ENCODE assay signal across 30 cellular contexts in the genomic region with DNA sequence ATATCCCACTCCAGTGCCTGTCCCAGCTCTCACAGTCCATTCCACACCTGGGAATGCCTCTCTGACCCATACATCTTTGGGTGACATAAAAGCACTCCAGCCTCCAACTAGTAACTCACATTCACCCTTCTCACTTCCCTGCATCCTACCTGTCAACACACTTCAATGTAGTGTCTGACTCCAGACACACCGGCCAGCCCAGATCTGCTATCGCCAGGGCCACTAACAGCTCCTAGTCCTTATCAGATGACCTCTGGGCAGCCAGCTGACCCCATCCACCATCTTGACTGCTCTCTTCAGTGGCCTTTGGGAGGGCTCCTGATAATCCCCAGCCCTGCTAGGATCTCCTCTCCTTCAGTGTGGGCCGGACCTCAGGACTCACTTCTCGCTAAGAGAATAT.
"Had no signal": no experiment of that assay in that cellular context is flagged by ENCODE, and none has a peak within 500 bp of the region (broad histone marks: within the 10 kb centered on the region; RNA-seq: fewer than 3 reads in every experiment).

No MANE protein-coding gene starts in this region.

- H3K27ac ChIP-seq: colonic mucosa, dorsolateral prefrontal cortex, gastrocnemius medialis, parathyroid adenoma, psoas muscle, stomach, tibial artery had no signal

- ATAC-seq: activated CD8-positive, alpha-beta T cell treated with anti-CD3 and anti-CD28 coated beads for 36 hours; activated naive CD4-positive, alpha-beta T cell treated with anti-CD3 and anti-CD28 coated beads, Interleukin-2, amount 50 U/mL, for 72 hours; activated T-cell treated with anti-CD3 and anti-CD28 coated beads, Interleukin-2, amount 50 U/mL, for 4 hours; gastrocnemius medialis; left cardiac atrium; psoas muscle; stimulated activated naive B cell treated with anti-CD40 and anti-IgM and Interleukin-4, amounts not matched to agents 10 μg/mL and 1 μg/mL and 100 μg/mL, for 72 hours; WTC11 had no signal

- H3K36me3 ChIP-seq: colonic mucosa, gastrocnemius medialis, tibial artery had no signal

- H3K27me3 ChIP-seq: colonic mucosa, dorsolateral prefrontal cortex, gastrocnemius medialis, stomach, tibial artery had no signal

- DNase-seq: activated CD4-positive, alpha-beta T cell treated with anti-CD3 and anti-CD28 coated beads for 1 hour; activated CD4-positive, alpha-beta T cell treated with anti-CD3 and anti-CD28 coated beads, Interleukin-2, amount 10 ng/mL, durations not matched to agents 7 days and 5 days; activated CD8-positive, alpha-beta T cell treated with anti-CD3 and anti-CD28 coated beads for 36 hours; activated T-cell treated with anti-CD3 and anti-CD28 coated beads, Interleukin-2, amount 50 U/mL, for 4 hours; cerebellar nuclear complex; colonic mucosa; dorsolateral prefrontal cortex; effector memory CD4-positive, alpha-beta T cell; gastrocnemius medialis; glutamatergic neuron; left cardiac atrium; naive B cell; occipital lobe; stimulated activated CD4-positive, alpha-beta T cell treated with anti-CD3 and anti-CD28 coated beads, Interleukin-1b, Interleukin-23, amount 100 ng/mL, for 48 hours; stimulated activated CD4-positive, alpha-beta T cell treated with anti-CD3 and anti-CD28 coated beads, Interleukin-4, amount 100 ng/mL, for 4 hours; stimulated activated CD8-positive, alpha-beta memory T cell treated with anti-CD3 and anti-CD28 coated beads, Interleukin-4, amount 100 ng/mL, for 48 hours; stimulated activated naive B cell treated with anti-CD40 and anti-IgM and Interleukin-4, amounts not matched to agents 10 μg/mL and 1 μg/mL and 100 μg/mL, for 72 hours; stomach; T1000; tibial artery had no signal

- H3K9ac ChIP-seq: parathyroid adenoma had no signal

- H3K4me3 Mint-ChIP-seq: activated CD4-positive, alpha-beta T cell treated with anti-CD3 and anti-CD28 coated beads, Interleukin-2, amount 10 ng/mL, durations not matched to agents 7 days and 5 days; activated CD8-positive, alpha-beta T cell treated with anti-CD3 and anti-CD28 coated beads for 36 hours; activated T-cell treated with anti-CD3 and anti-CD28 coated beads, Interleukin-2, amount 50 U/mL, for 4 hours; mesothelial cell of epicardium; stimulated activated naive B cell treated with anti-CD40 and anti-IgM and Interleukin-4, amounts not matched to agents 10 μg/mL and 1 μg/mL and 100 μg/mL, for 72 hours; T-helper 1 cell treated with Interleukin-12 subunit alpha and Interleukin-12 subunit beta and Interleukin-4 antibody, amounts not matched to agents 30 μg/mL and 1 μg/mL, for 36 hours; WTC11 had no signal

- FAIRE-seq: bronchial epithelial cell, keratinocyte had no signal

- H2AFZ ChIP-seq: parathyroid adenoma had no signal

- H3K4me3 ChIP-seq: colonic mucosa, dorsolateral prefrontal cortex, gastrocnemius medialis, psoas muscle, smooth muscle cell, stomach, tibial artery had no signal

- H3K9me3 Mint-ChIP-seq: activated CD4-positive, alpha-beta T cell treated with anti-CD3 and anti-CD28 coated beads, Interleukin-2, amount 10 ng/mL, durations not matched to agents 7 days and 5 days; activated CD8-positive, alpha-beta T cell treated with anti-CD3 and anti-CD28 coated beads for 36 hours; activated naive CD4-positive, alpha-beta T cell treated with anti-CD3 and anti-CD28 coated beads, Interleukin-2, amount 50 U/mL, for 72 hours; activated T-cell treated with anti-CD3 and anti-CD28 coated beads, Interleukin-2, amount 50 U/mL, for 4 hours; activated T-helper 2 cell treated with anti-CD3 and anti-CD28 coated beads, Interferon-gamma antibody, Interleukin-2, Interleukin-4, amounts not matched to agents 10 μg/mL and 5 μg/mL and 100 μg/mL, durations not matched to agents 14 hours and 24 hours and 36 hours; mesothelial cell of epicardium; naive B cell; stimulated activated naive B cell treated with anti-CD40 and anti-IgM and Interleukin-4, amounts not matched to agents 10 μg/mL and 1 μg/mL and 100 μg/mL, for 72 hours; T-helper 1 cell treated with Interleukin-12 subunit alpha and Interleukin-12 subunit beta and Interleukin-4 antibody, amounts not matched to agents 30 μg/mL and 1 μg/mL, for 36 hours; WTC11 had no signal

- H3K79me2 ChIP-seq: parathyroid adenoma had no signal

- H3K27me3 Mint-ChIP-seq: activated CD4-positive, alpha-beta T cell treated with anti-CD3 and anti-CD28 coated beads, Interleukin-2, amount 10 ng/mL, durations not matched to agents 7 days and 5 days; activated CD8-positive, alpha-beta T cell treated with anti-CD3 and anti-CD28 coated beads for 36 hours; naive B cell; stimulated activated naive B cell treated with anti-CD40 and anti-IgM and Interleukin-4, amounts not matched to agents 10 μg/mL and 1 μg/mL and 100 μg/mL, for 72 hours had no signal

- H3K4me2 ChIP-seq: smooth muscle cell had no signal

- H3K27ac Mint-ChIP-seq: activated CD4-positive, alpha-beta T cell treated with anti-CD3 and anti-CD28 coated beads, Interleukin-2, amount 10 ng/mL, durations not matched to agents 7 days and 5 days; activated CD8-positive, alpha-beta T cell treated with anti-CD3 and anti-CD28 coated beads for 36 hours; activated naive CD4-positive, alpha-beta T cell treated with anti-CD3 and anti-CD28 coated beads, Interleukin-2, amount 50 U/mL, for 72 hours; activated T-helper 2 cell treated with anti-CD3 and anti-CD28 coated beads, Interferon-gamma antibody, Interleukin-2, Interleukin-4, amounts not matched to agents 10 μg/mL and 5 μg/mL and 100 μg/mL, durations not matched to agents 14 hours and 24 hours and 36 hours; mesothelial cell of epicardium; stimulated activated naive B cell treated with anti-CD40 and anti-IgM and Interleukin-4, amounts not matched to agents 10 μg/mL and 1 μg/mL and 100 μg/mL, for 72 hours; T-helper 1 cell treated with Interleukin-12 subunit alpha and Interleukin-12 subunit beta and Interleukin-4 antibody, amounts not matched to agents 30 μg/mL and 1 μg/mL, for 36 hours; WTC11 had no signal

- H3K36me3 Mint-ChIP-seq: naive B cell had no signal

- H3K9me3 ChIP-seq: colonic mucosa, gastrocnemius medialis, psoas muscle, stomach, tibial artery had no signal
